In the genomic region with DNA sequence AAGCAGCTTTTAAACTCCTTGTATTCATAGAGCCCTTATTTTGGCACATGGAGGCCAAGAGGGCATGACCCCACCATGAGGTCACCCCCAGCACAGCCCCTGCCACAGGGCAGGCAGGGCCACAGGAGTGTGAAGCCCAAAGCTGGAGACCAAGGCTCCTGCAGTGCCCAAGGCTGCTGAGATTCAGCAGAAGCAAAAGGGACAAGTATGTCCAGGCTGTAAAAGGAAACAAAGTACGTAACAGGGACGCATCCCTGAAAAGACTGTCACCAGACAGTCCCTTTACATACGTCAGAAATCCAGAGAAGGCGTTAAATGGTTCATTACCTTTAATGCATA, we compare ENCODE assay signal across 20 cellular contexts.
"Had no signal": no experiment of that assay in that cellular context is flagged by ENCODE, and none has a peak within 500 bp of the region (broad histone marks: within the 10 kb centered on the region; RNA-seq: fewer than 3 reads in every experiment).

No MANE protein-coding gene starts in this region.

- H3K27ac Mint-ChIP-seq: activated B cell treated with CpG ODN at 0.5 μM for 24 hours; activated CD4-positive, alpha-beta T cell treated with anti-CD3 and anti-CD28 coated beads, Interleukin-2, amount 10 ng/mL, durations not matched to agents 24 days and 14 days; natural killer cell treated with Interleukin-12 subunit alpha and Interleukin-12 subunit beta and Interleukin-15 and Interleukin-18, amount 100 ng/mL, for 72 hours; T-cell had no signal

- H3K27me3 Mint-ChIP-seq: activated B cell treated with CpG ODN at 0.5 μM for 24 hours; activated CD4-positive, alpha-beta T cell treated with anti-CD3 and anti-CD28 coated beads, Interleukin-2, amount 10 ng/mL, durations not matched to agents 24 days and 14 days; effector memory CD8-positive, alpha-beta T cell; natural killer cell treated with Interleukin-12 subunit alpha and Interleukin-12 subunit beta and Interleukin-15 and Interleukin-18, amount 100 ng/mL, for 72 hours; T-cell had no signal

- H3K4me1 ChIP-seq: parathyroid adenoma had no signal

- ATAC-seq: activated CD8-positive, alpha-beta T cell treated with anti-CD3 and anti-CD28 coated beads, Interleukin-2, amount 10 ng/mL, durations not matched to agents 7 days and 5 days; activated naive CD4-positive, alpha-beta T cell treated with anti-CD3 and anti-CD28 coated beads, Interleukin-2, amount 50 U/mL, for 72 hours; effector memory CD8-positive, alpha-beta T cell; natural killer cell treated with Interleukin-12 subunit alpha and Interleukin-12 subunit beta and Interleukin-15 and Interleukin-18, amount 100 ng/mL, for 72 hours; stimulated activated naive CD8-positive, alpha-beta T cell treated with anti-CD3 and anti-CD28 coated beads, Interleukin-15, Interleukin-2, amounts not matched to agents 100 U/mL and 50 U/mL, for 24 hours; T-cell had no signal

- H3K4me3 Mint-ChIP-seq: activated B cell treated with CpG ODN at 0.5 μM for 24 hours; activated CD4-positive, alpha-beta T cell treated with anti-CD3 and anti-CD28 coated beads, Interleukin-2, amount 10 ng/mL, durations not matched to agents 24 days and 14 days; activated CD8-positive, alpha-beta T cell treated with anti-CD3 and anti-CD28 coated beads, Interleukin-2, amount 10 ng/mL, durations not matched to agents 7 days and 5 days; effector memory CD8-positive, alpha-beta T cell; natural killer cell treated with Interleukin-12 subunit alpha and Interleukin-12 subunit beta and Interleukin-15 and Interleukin-18, amount 100 ng/mL, for 72 hours; T-cell had no signal

- H3K4me3 ChIP-seq: adrenal gland, tibial artery, vagina had no signal

- H3K9me3 Mint-ChIP-seq: activated CD4-positive, alpha-beta T cell treated with anti-CD3 and anti-CD28 coated beads, Interleukin-2, amount 10 ng/mL, durations not matched to agents 24 days and 14 days; effector memory CD8-positive, alpha-beta T cell; natural killer cell treated with Interleukin-12 subunit alpha and Interleukin-12 subunit beta and Interleukin-15 and Interleukin-18, amount 100 ng/mL, for 72 hours had no signal

- DNase-seq: activated B cell treated with CpG ODN at 0.5 μM for 24 hours; activated CD4-positive, alpha-beta T cell treated with anti-CD3 and anti-CD28 coated beads, Interleukin-2, amount 10 ng/mL, durations not matched to agents 24 days and 14 days; activated CD8-positive, alpha-beta T cell treated with anti-CD3 and anti-CD28 coated beads, Interleukin-2, amount 10 ng/mL, durations not matched to agents 7 days and 5 days; activated gamma-delta T cell; activated T-cell treated with anti-CD3 and anti-CD28 coated beads, Interleukin-2, amount 50 U/mL, for 48 hours; effector memory CD8-positive, alpha-beta T cell; foreskin fibroblast; islet precursor cell; SK-N-SH; stimulated activated CD4-positive, alpha-beta T cell treated with anti-CD3 and anti-CD28 coated beads, Interleukin-12 subunit alpha, Interleukin-12 subunit beta, amount 100 ng/mL, for 4 hours; stimulated activated CD4-positive, alpha-beta T cell treated with anti-CD3 and anti-CD28 coated beads, Interleukin-1b, Interleukin-23, amount 100 ng/mL, for 48 hours; stimulated activated naive CD8-positive, alpha-beta T cell treated with anti-CD3 and anti-CD28 coated beads, Interleukin-15, Interleukin-2, amounts not matched to agents 100 U/mL and 50 U/mL, for 24 hours; T-cell; T-helper 9 cell had no signal

- H3K27ac ChIP-seq: parathyroid adenoma, tibial artery, vagina had no signal

- H3K27me3 ChIP-seq: adrenal gland, tibial artery, vagina had no signal

- H3K9me3 ChIP-seq: adrenal gland, SK-N-SH, tibial artery, vagina had no signal
